In the genomic region with DNA sequence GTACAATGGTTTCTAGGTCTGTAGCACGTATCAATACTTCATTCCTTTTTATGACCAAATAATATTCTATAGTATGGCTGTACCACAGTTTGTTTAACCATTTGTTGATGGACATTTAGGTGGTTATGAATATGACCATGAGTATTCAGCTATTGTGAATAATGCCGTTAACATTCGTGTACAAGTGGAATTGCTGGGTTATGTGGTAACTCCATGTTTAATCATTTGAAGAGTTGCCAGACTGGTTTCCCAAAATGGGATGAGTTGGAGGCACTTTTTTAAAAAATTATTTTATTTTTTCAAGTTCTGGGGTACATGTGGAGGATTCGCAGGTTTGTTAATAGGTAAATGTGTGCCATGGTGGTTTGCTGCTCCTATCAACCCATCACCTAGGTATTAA, we compare ENCODE assay signal across 18 cellular contexts.
"Had no signal": no experiment of that assay in that cellular context is flagged by ENCODE, and none has a peak within 500 bp of the region (broad histone marks: within the 10 kb centered on the region; RNA-seq: fewer than 3 reads in every experiment).

No MANE protein-coding gene starts in this region.

- ATAC-seq: right cardiac atrium had no signal

- H3K27me3 Mint-ChIP-seq: activated CD4-positive, alpha-beta T cell treated with anti-CD3 and anti-CD28 coated beads, Interleukin-2, amount 10 ng/mL, durations not matched to agents 7 days and 5 days; progenitor cell of endocrine pancreas had no signal

- H3K27me3 ChIP-seq: cardiac muscle cell, esophagus muscularis mucosa, stomach, testis had no signal

- H3K36me3 ChIP-seq: cardiac muscle cell, esophagus muscularis mucosa, left ventricle myocardium inferior, stomach had no signal

- H3K4me3 Mint-ChIP-seq: activated CD4-positive, alpha-beta T cell treated with anti-CD3 and anti-CD28 coated beads, Interleukin-2, amount 10 ng/mL, durations not matched to agents 7 days and 5 days; nephron progenitor cell had no signal

- H3K27ac Mint-ChIP-seq: activated CD4-positive, alpha-beta T cell treated with anti-CD3 and anti-CD28 coated beads, Interleukin-2, amount 10 ng/mL, durations not matched to agents 7 days and 5 days; nephron progenitor cell had no signal

- H3K9me3 ChIP-seq: esophagus muscularis mucosa, left ventricle myocardium inferior, stomach, testis had no signal

- DNase-seq: activated CD4-positive, alpha-beta T cell treated with anti-CD3 and anti-CD28 coated beads, Interleukin-2, amount 10 ng/mL, durations not matched to agents 7 days and 5 days; activated CD4-positive, CD25-positive, alpha-beta regulatory T cell; activated CD8-positive, alpha-beta memory T cell treated with anti-CD3 and anti-CD28 coated beads, Interleukin-2, amount 50 U/mL, for 48 hours; activated gamma-delta T cell treated with Interleukin-2 at 50 U/mL for 16 hours; foreskin fibroblast; hypothalamus; kidney; left ventricle myocardium inferior; nephron progenitor cell; right cardiac atrium; stimulated activated CD4-positive, alpha-beta T cell treated with anti-CD3 and anti-CD28 coated beads, Interleukin-4, amount 100 ng/mL, for 4 hours; stimulated activated CD8-positive, alpha-beta memory T cell treated with anti-CD3 and anti-CD28 coated beads, Interleukin-4, amount 100 ng/mL, for 48 hours; stomach; testis had no signal

- H3K27ac ChIP-seq: cardiac muscle cell, esophagus muscularis mucosa, left ventricle myocardium inferior, skin epidermis, stomach, testis had no signal

- H3K4me3 ChIP-seq: cardiac muscle cell, esophagus muscularis mucosa, left ventricle myocardium inferior, skin epidermis, stomach, testis had no signal
